Comparison of ENCODE assay signal across 1 cellular context in genomic region chr17:8226536-8227237, GRCh38.
TF ChIP-seq lines count a peak whose summit lies in the region.

No MANE protein-coding gene starts in this region.

TF ChIP-seq in K562, 482 proteins besides CTCF, POLR2A, EP300 and RAD21 (continued from another document and continues in another):
- TF ChIP-seq, protein P1, sequence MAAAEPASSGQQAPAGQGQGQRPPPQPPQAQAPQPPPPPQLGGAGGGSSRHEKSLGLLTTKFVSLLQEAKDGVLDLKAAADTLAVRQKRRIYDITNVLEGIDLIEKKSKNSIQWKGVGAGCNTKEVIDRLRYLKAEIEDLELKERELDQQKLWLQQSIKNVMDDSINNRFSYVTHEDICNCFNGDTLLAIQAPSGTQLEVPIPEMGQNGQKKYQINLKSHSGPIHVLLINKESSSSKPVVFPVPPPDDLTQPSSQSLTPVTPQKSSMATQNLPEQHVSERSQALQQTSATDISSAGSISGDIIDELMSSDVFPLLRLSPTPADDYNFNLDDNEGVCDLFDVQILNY (CRISPR knock-in tag; IDR thresholded peaks at IDR 0.05), result no peak
- TF ChIP-seq MIER1 (IDR thresholded peaks at IDR 0.05; ENCODE audit: low read depth), result no peak
- no peak for TF ChIP-seq MYBL2 (IDR thresholded peaks at IDR 0.05; ENCODE audit: low read depth)
- TF ChIP-seq MYBL2 (CRISPR knock-in tag; IDR thresholded peaks at IDR 0.05; ENCODE audit: borderline replicate concordance), result no peak
- TF ChIP-seq ATF7 (IDR thresholded peaks at IDR 0.05), result peak; percentile 86; the same call in 1 of the 2 replicates
- no peak for TF ChIP-seq TAF9B (IDR thresholded peaks at IDR 0.05; ENCODE audit: partially characterized antibody)
- peak; percentile 65 for TF ChIP-seq NFIC (IDR thresholded peaks at IDR 0.05)
- TF ChIP-seq CTBP1 (IDR thresholded peaks at IDR 0.05; ENCODE audit: borderline replicate concordance), result 0 out of 2 replicates have a peak, but pooled peaks have one; percentile 11
- peak; percentile 21; the same call in 1 of the 2 replicates for TF ChIP-seq MYNN (IDR thresholded peaks at IDR 0.05)
- TF ChIP-seq MYNN (CRISPR knock-in tag; IDR thresholded peaks at IDR 0.05), result no peak
- peak; percentile 61; the same call in 1 of the 2 replicates for TF ChIP-seq CHCHD3 (CRISPR knock-in tag; IDR thresholded peaks at IDR 0.05)
- TF ChIP-seq, protein P2, sequence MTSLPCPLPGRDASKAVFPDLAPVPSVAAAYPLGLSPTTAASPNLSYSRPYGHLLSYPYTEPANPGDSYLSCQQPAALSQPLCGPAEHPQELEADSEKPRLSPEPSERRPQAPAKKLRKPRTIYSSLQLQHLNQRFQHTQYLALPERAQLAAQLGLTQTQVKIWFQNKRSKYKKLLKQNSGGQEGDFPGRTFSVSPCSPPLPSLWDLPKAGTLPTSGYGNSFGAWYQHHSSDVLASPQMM (CRISPR knock-in tag; IDR thresholded peaks at IDR 0.05), result 0 out of 2 replicates have a peak, but pooled peaks have one; percentile 34
- TF ChIP-seq ZNF830 (CRISPR knock-in tag; IDR thresholded peaks at IDR 0.05), result peak; percentile 72; the same call in 1 of the 2 replicates
- TF ChIP-seq, protein P3, sequence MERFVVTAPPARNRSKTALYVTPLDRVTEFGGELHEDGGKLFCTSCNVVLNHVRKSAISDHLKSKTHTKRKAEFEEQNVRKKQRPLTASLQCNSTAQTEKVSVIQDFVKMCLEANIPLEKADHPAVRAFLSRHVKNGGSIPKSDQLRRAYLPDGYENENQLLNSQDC (CRISPR knock-in tag; IDR thresholded peaks at IDR 0.05), result peak; percentile 38; the same call in 1 of the 2 replicates
- no peak for TF ChIP-seq GATAD2A (IDR thresholded peaks at IDR 0.05)
- TF ChIP-seq ETS1 (conservative IDR thresholded peaks at IDR 0.05; ENCODE audit: control insufficient read depth, low read depth, low read length), result peak; percentile 50; the same call in 1 of the 2 replicates
- peak; percentile 66 for TF ChIP-seq ETV1 (tag; conservative IDR thresholded peaks at IDR 0.05; ENCODE audit: low read depth)
- TF ChIP-seq TFAM (CRISPR knock-in tag; conservative IDR thresholded peaks at IDR 0.05), result no peak
- TF ChIP-seq HEY1 (CRISPR knock-in tag; IDR thresholded peaks at IDR 0.05; ENCODE audit: borderline replicate concordance), result peak; percentile 61; the same call in 1 of the 2 replicates
- no peak for TF ChIP-seq CBX2 (IDR thresholded peaks at IDR 0.05; ENCODE audit: insufficient read depth, low read length, poor library complexity, severe bottlenecking)
- no peak for TF ChIP-seq GTF2F1 (IDR thresholded peaks at IDR 0.05; ENCODE audit: low read depth, low read length)
- TF ChIP-seq ZNF347 (CRISPR knock-in tag; IDR thresholded peaks at IDR 0.05; ENCODE audit: low read depth), result no peak
- peak; percentile 79; the same call in 1 of the 2 replicates for TF ChIP-seq PHTF2 (CRISPR knock-in tag; IDR thresholded peaks at IDR 0.05)
- TF ChIP-seq RNF2 (IDR thresholded peaks at IDR 0.05), result 0 out of 2 replicates have a peak, but pooled peaks have one; percentile 11
- peak; percentile 52 for TF ChIP-seq CREM (IDR thresholded peaks at IDR 0.05; ENCODE audit: low read depth)
- TF ChIP-seq POLR2G (IDR thresholded peaks at IDR 0.05; ENCODE audit: low read depth, low read length), result peak; percentile 65
- TF ChIP-seq KLF6 (CRISPR knock-in tag; IDR thresholded peaks at IDR 0.05; ENCODE audit: borderline replicate concordance), result no peak
- no peak for TF ChIP-seq HDAC8 (tag; IDR thresholded peaks at IDR 0.05)
- 0 out of 2 replicates have a peak, but pooled peaks have one; percentile 42 for TF ChIP-seq ZBED1 (IDR thresholded peaks at IDR 0.05)
- no peak for TF ChIP-seq ZC3H4 (CRISPR knock-in tag; IDR thresholded peaks at IDR 0.05; ENCODE audit: borderline replicate concordance)
- TF ChIP-seq HMG20B (CRISPR knock-in tag; IDR thresholded peaks at IDR 0.05), result peak; percentile 88; the same call in 1 of the 2 replicates
- no peak for TF ChIP-seq HDGF (IDR thresholded peaks at IDR 0.05)
- peak; percentile 73; the same call in 1 of the 2 replicates for TF ChIP-seq ZSCAN29 (IDR thresholded peaks at IDR 0.05)
- TF ChIP-seq DEAF1 (CRISPR knock-in tag; IDR thresholded peaks at IDR 0.05), result 0 out of 2 replicates have a peak, but pooled peaks have one; percentile 4
- TF ChIP-seq BACH1 (tag; IDR thresholded peaks at IDR 0.05), result no peak
- TF ChIP-seq SMAD3 (CRISPR knock-in tag; conservative IDR thresholded peaks at IDR 0.05), result peak; percentile 18
- TF ChIP-seq, protein P4, sequence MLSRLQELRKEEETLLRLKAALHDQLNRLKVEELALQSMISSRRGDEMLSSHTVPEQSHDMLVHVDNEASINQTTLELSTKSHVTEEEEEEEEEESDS (CRISPR knock-in tag; IDR thresholded peaks at IDR 0.05), result no peak
- peak; percentile 54; the same call in 1 of the 2 replicates for TF ChIP-seq HMBOX1 (IDR thresholded peaks at IDR 0.05)
- peak; percentile 77 to 81 for TF ChIP-seq NRF1 (conservative IDR thresholded peaks at IDR 0.05 in 1 of 2, IDR thresholded peaks at IDR 0.05 in 1 of 2)
- no peak for TF ChIP-seq SAFB2 (IDR thresholded peaks at IDR 0.05; ENCODE audit: borderline replicate concordance, low read depth, low read length, severe bottlenecking)
- peak; percentile 79 for TF ChIP-seq GABPB1 (CRISPR knock-in tag; IDR thresholded peaks at IDR 0.05)
- TF ChIP-seq CBX1 (IDR thresholded peaks at IDR 0.05; ENCODE audit: low read depth), result no peak
- TF ChIP-seq, protein P5, sequence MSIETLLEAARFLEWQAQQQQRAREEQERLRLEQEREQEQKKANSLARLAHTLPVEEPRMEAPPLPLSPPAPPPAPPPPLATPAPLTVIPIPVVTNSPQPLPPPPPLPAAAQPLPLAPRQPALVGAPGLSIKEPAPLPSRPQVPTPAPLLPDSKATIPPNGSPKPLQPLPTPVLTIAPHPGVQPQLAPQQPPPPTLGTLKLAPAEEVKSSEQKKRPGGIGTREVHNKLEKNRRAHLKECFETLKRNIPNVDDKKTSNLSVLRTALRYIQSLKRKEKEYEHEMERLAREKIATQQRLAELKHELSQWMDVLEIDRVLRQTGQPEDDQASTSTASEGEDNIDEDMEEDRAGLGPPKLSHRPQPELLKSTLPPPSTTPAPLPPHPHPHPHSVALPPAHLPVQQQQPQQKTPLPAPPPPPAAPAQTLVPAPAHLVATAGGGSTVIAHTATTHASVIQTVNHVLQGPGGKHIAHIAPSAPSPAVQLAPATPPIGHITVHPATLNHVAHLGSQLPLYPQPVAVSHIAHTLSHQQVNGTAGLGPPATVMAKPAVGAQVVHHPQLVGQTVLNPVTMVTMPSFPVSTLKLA (conservative IDR thresholded peaks at IDR 0.05), result peak; percentile 65 to 76
- 0 out of 2 replicates have a peak, but pooled peaks have one; percentile 32 for TF ChIP-seq RBFOX2 (IDR thresholded peaks at IDR 0.05; ENCODE audit: low read depth, low read length)
- TF ChIP-seq ZNF584 (CRISPR knock-in tag; IDR thresholded peaks at IDR 0.05; ENCODE audit: low read depth), result no peak
- no peak for TF ChIP-seq GATA2 (CRISPR knock-in tag; IDR thresholded peaks at IDR 0.05)
- no peak for TF ChIP-seq ZNF174 (CRISPR knock-in tag; IDR thresholded peaks at IDR 0.05)
- TF ChIP-seq, protein P6, sequence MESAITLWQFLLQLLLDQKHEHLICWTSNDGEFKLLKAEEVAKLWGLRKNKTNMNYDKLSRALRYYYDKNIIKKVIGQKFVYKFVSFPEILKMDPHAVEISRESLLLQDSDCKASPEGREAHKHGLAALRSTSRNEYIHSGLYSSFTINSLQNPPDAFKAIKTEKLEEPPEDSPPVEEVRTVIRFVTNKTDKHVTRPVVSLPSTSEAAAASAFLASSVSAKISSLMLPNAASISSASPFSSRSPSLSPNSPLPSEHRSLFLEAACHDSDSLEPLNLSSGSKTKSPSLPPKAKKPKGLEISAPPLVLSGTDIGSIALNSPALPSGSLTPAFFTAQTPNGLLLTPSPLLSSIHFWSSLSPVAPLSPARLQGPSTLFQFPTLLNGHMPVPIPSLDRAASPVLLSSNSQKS (CRISPR knock-in tag; IDR thresholded peaks at IDR 0.05), result no peak
- peak; percentile 90 for TF ChIP-seq GTF3C2 (IDR thresholded peaks at IDR 0.05; ENCODE audit: borderline replicate concordance, extremely low read depth, insufficient read length)
- TF ChIP-seq CUX1 (CRISPR knock-in tag; IDR thresholded peaks at IDR 0.05), result no peak
- TF ChIP-seq PTTG1 (tag; IDR thresholded peaks at IDR 0.05; ENCODE audit: low read depth), result no peak
- TF ChIP-seq FOXP1 (CRISPR knock-in tag; IDR thresholded peaks at IDR 0.05), result no peak
- TF ChIP-seq ZBTB8A (IDR thresholded peaks at IDR 0.05; ENCODE audit: partially characterized antibody), result peak; percentile 69
